ENCODE assay signal across 16 cellular contexts in the genomic region with DNA sequence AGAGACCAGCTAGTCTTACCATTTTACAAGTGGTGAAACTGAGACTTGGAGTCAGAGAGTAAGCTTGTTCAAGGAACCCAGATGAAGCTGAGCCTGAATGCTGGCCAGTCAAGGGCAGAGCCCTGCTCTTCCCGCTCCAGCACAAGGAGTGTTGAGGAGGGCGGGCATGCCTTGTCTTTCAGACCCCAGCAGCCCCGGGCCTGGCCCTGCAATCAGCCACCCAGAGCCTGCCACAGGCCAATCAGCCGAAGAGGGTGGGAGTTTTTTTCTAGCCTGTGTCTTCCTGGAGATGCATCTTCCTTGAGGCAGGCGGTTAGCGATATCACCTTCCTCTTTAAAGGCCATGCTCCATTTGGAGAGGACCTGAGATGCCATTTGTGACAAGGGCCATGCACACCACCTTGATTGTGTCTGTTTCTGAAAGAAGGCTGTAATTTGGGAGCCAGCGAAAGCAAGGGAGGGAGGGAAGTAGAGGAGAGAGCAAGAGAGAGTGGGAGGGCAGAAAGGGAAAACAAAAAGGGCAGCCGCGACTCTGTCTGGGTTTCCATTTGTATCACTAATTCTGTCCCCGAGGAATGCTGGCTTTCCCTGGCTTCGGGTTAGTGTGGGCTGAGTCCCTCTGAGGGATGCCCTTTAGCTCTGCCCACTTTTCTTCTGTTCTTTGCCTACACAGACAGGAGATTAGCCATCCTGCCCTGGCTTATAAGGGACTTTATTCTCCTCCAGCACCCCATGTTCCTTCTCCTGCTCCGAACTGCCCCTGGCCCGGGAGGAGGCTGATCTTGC. TPM values are rescaled to one million over a fixed set of nuclear protein-coding genes. Genes with fewer than 3 reads are reported as not detected.
DNase-seq lines count a peak whose midpoint lies in the region; ATAC-seq and TF ChIP-seq lines count a peak whose summit lies in the region.
"Had no signal": no experiment of that assay in that cellular context is flagged by ENCODE, and none has a peak within 500 bp of the region (broad histone marks: within the 10 kb centered on the region; RNA-seq: fewer than 3 reads in every experiment).

No MANE protein-coding gene starts in this region.

- peaks cover 8% of the 10 kb centered on the region for H3K27me3 Mint-ChIP-seq in WTC11 (ENCODE audit: low read depth)
- H3K27me3 Mint-ChIP-seq in osteocyte (ENCODE audit: unreplicated experiment): peaks cover 62% of the 10 kb centered on the region
- H3K27me3 Mint-ChIP-seq in CD4-positive, alpha-beta memory T cell: peaks cover 12 to 26% of the 10 kb centered on the region in 2 donors

- CTCF ChIA-PET in WTC11 (lab: Charles Lee): interaction anchor here (0.5 to 3.1 kb wide), 6 partner anchors 25 to 219 kb away, joined by 3 to 8 read pairs (median 4); no protein-coding TSS in a partner anchor
- CTCF ChIA-PET in CD4-positive, alpha-beta memory T cell (lab: Charles Lee; ENCODE audit: partially characterized antibody): no interaction called here

- H3K27ac ChIP-seq in CD4-positive, alpha-beta memory T cell (ENCODE audit: low read depth, low read length): no peak overlapping the region
- H3K27ac ChIP-seq in WERI-Rb-1: no peak overlapping the region
- H3K27ac ChIP-seq: C4-2B, Peyer's patch had no signal

- no peaks in the 10 kb centered on the region for H3K36me3 ChIP-seq in CD4-positive, alpha-beta memory T cell (ENCODE audit: insufficient read depth, low read length)
- peaks cover 64% of the 10 kb centered on the region for H3K36me3 ChIP-seq in WERI-Rb-1
- H3K36me3 ChIP-seq: MG63, Peyer's patch had no signal

- no peak overlapping the region for H3K4me3 ChIP-seq in CD4-positive, alpha-beta memory T cell (ENCODE audit: low read length in 2 of 2)
- H3K4me3 ChIP-seq in WERI-Rb-1 (ENCODE audit: low read depth, low read length): no peak overlapping the region
- H3K4me3 ChIP-seq: MG63, Peyer's patch had no signal

- H3K4me1 Mint-ChIP-seq in WTC11 (peaks cover 9% of the 10 kb centered on the region), osteocyte (ENCODE audit: unreplicated experiment) (no peaks in the 10 kb centered on the region)
- no peaks in the 10 kb centered on the region for H3K4me1 Mint-ChIP-seq in CD4-positive, alpha-beta memory T cell

- no peak overlapping the region for H3K4me3 Mint-ChIP-seq in WTC11
- H3K4me3 Mint-ChIP-seq in osteocyte (ENCODE audit: unreplicated experiment): no peak overlapping the region
- no peak overlapping the region for H3K4me3 Mint-ChIP-seq in CD4-positive, alpha-beta memory T cell

- ATAC-seq in WTC11: peak; percentile 58; the same call in 1 of the 2 replicates
- no peak for ATAC-seq in GM19035 (IDR thresholded peaks at IDR 0.05; ENCODE audit: unreplicated experiment)

- H3K27ac Mint-ChIP-seq in WTC11 (no peak overlapping the region), osteocyte (ENCODE audit: unreplicated experiment) (no peak overlapping the region)
- peak overlapping the region in 1 of 7 donors; percentile 53 for H3K27ac Mint-ChIP-seq in CD4-positive, alpha-beta memory T cell

- POLR2A ChIA-PET in WTC11 (lab: Charles Lee): no interaction called here
- POLR2A ChIA-PET in CD4-positive, alpha-beta memory T cell (lab: Charles Lee; ENCODE audit: partially characterized antibody): no interaction called here

- H3K36me3 Mint-ChIP-seq in WTC11 (no peaks in the 10 kb centered on the region), osteocyte (ENCODE audit: unreplicated experiment) (no peaks in the 10 kb centered on the region)
- no peaks in the 10 kb centered on the region for H3K36me3 Mint-ChIP-seq in CD4-positive, alpha-beta memory T cell

- TF ChIP-seq CTCF in WTC11 (IDR thresholded peaks at IDR 0.05) (no peak), osteocyte (IDR thresholded peaks at IDR 0.05) (no peak), WERI-Rb-1 (IDR thresholded peaks at IDR 0.05; ENCODE audit: low read depth, low read length) (no peak)

- intact Hi-C loops in CD4-positive, alpha-beta memory T cell (cut with micrococcal nuclease): no loop called here

- no peaks in the 10 kb centered on the region for H3K27me3 ChIP-seq in CD4-positive, alpha-beta memory T cell (ENCODE audit: insufficient read depth, low read length)
- no peaks in the 10 kb centered on the region for H3K27me3 ChIP-seq in WERI-Rb-1 (ENCODE audit: insufficient read depth, low read depth, severe bottlenecking)
- H3K27me3 ChIP-seq: MG63, Peyer's patch had no signal

- H3K4me1 ChIP-seq in CD4-positive, alpha-beta memory T cell (ENCODE audit: insufficient read depth, low read length): no peaks in the 10 kb centered on the region
- H3K4me1 ChIP-seq: Peyer's patch had no signal

- DNase-seq in activated CD8-positive, alpha-beta memory T cell treated with anti-CD3 and anti-CD28 coated beads, Interleukin-2, amount 50 U/mL, for 48 hours: peak; percentile 33
- no peak for DNase-seq in activated CD8-positive, alpha-beta memory T cell treated with anti-CD3 and anti-CD28 coated beads, Interleukin-2, amount 50 U/mL, for 4 hours
- DNase-seq in WTC11 (ENCODE audit: low spot score) (no peak), osteocyte (ENCODE audit: extremely low spot score, unreplicated experiment) (peak; percentile 59), WERI-Rb-1 (no peak)
- no peak for DNase-seq in CD4-positive, alpha-beta memory T cell
- DNase-seq: EL, GOT3, Karpas-422, MG63, NCI-H187, NCI-H345, NCI-H524 treated with DMSO at 0.1 percent for 48 hours had no signal

- H3K9me3 Mint-ChIP-seq in WTC11 (no peaks in the 10 kb centered on the region), osteocyte (ENCODE audit: unreplicated experiment) (no peaks in the 10 kb centered on the region)
- peaks cover 0 to 3% (median 0%) of the 10 kb centered on the region in 8 donors for H3K9me3 Mint-ChIP-seq in CD4-positive, alpha-beta memory T cell

- no peaks in the 10 kb centered on the region for H3K9me3 ChIP-seq in CD4-positive, alpha-beta memory T cell (ENCODE audit: control insufficient read depth in 1 of 2, low read length in 2 of 2)
- H3K9me3 ChIP-seq in WERI-Rb-1 (ENCODE audit: severe bottlenecking): no peaks in the 10 kb centered on the region
- H3K9me3 ChIP-seq: MG63, Peyer's patch had no signal

TF ChIP-seq in WTC11, 78 proteins besides CTCF, POLR2A, EP300 and RAD21:
- TF ChIP-seq ZNF281 (CRISPR knock-in tag; IDR thresholded peaks at IDR 0.05): no peak
- TF ChIP-seq PRRX2 (CRISPR knock-in tag; IDR thresholded peaks at IDR 0.05): no peak
- no peak for TF ChIP-seq GRHL2 (CRISPR knock-in tag; IDR thresholded peaks at IDR 0.05; ENCODE audit: insufficient replicate concordance, severe bottlenecking)
- TF ChIP-seq NR1H2 (CRISPR knock-in tag; IDR thresholded peaks at IDR 0.05): no peak

RNA-seq across cellular contexts. Expression of gene CDH23, which starts 8.0 kb away (rescaled TPM):
- total RNA-seq in WTC11 (2021) (2.1 to 3.1 TPM (median 2.9 TPM) in 3 replicates), osteocyte (not detected in 2 replicates)
- total RNA-seq in CD4-positive, alpha-beta memory T cell: 1 to 10 TPM; 5.2 to 5.4 TPM
- polyA plus RNA-seq in CD4-positive, alpha-beta memory T cell: 1 to 10 TPM; 1.8 to 2.0 TPM

Comparison
In these comparisons a context has a peak if more than half of its experiments do, and no peak if none do; other contexts are left out.
1. DNase-seq: peak in activated CD8-positive, alpha-beta memory T cell treated with anti-CD3 and anti-CD28 coated beads, Interleukin-2, amount 50 U/mL, for 48 hours (single experiment) and osteocyte (single experiment); none in activated CD8-positive, alpha-beta memory T cell treated with anti-CD3 and anti-CD28 coated beads, Interleukin-2, amount 50 U/mL, for 4 hours (single experiment), WTC11 (single experiment), CD4-positive, alpha-beta memory T cell (0 of 5) and WERI-Rb-1 (single experiment).